In the genomic region with DNA sequence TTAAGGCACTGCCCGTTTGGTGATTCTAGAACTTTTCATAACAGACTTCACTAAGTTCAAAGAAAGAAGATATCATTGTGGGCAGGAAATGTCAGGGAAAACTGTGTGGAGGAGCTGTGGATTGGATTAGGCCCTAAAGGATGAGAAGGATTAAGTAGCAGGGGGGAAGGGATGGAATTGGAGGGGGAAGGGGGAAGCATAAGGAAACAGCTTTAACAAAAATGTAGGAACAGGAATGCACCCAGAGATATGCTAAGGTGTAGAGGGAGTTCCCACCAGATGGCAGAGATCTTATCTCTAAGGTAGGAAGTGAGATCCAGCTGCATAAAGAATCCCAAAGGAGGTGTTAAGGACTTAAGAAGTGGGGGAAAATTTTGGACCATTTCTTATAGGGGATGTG, we compare ENCODE assay signal across 17 cellular contexts.
"Had no signal": no experiment of that assay in that cellular context is flagged by ENCODE, and none has a peak within 500 bp of the region (broad histone marks: within the 10 kb centered on the region; RNA-seq: fewer than 3 reads in every experiment).

No MANE protein-coding gene starts in this region.

- DNase-seq: activated CD4-positive, alpha-beta T cell treated with anti-CD3 and anti-CD28 coated beads, Interleukin-2, amount 50 U/mL, for 48 hours; activated CD4-positive, CD25-positive, alpha-beta regulatory T cell treated with anti-CD3 and anti-CD28 coated beads, Interleukin-2, amount 50 U/mL, for 72 hours; activated CD8-positive, alpha-beta memory T cell treated with anti-CD3 and anti-CD28 coated beads, Interleukin-2, amount 10 ng/mL, durations not matched to agents 7 days and 5 days; activated gamma-delta T cell; activated T-cell treated with anti-CD3 and anti-CD28 coated beads, Interleukin-2, amount 50 U/mL, for 24 hours; amygdala; gastrocnemius medialis; left ventricle myocardium superior; mesenchymal stem cell; posterior cingulate gyrus; stomach; T-helper 17 cell had no signal

- H3K4me3 Mint-ChIP-seq: activated CD8-positive, alpha-beta memory T cell treated with anti-CD3 and anti-CD28 coated beads, Interleukin-2, amount 10 ng/mL, durations not matched to agents 7 days and 5 days; activated naive CD8-positive, alpha-beta T cell; activated T-cell treated with anti-CD3 and anti-CD28 coated beads, Interleukin-2, amount 50 U/mL, for 24 hours; neural crest cell; T-helper 17 cell had no signal

- H3K27ac Mint-ChIP-seq: activated CD8-positive, alpha-beta memory T cell treated with anti-CD3 and anti-CD28 coated beads, Interleukin-2, amount 10 ng/mL, durations not matched to agents 7 days and 5 days; activated naive CD8-positive, alpha-beta T cell; activated T-cell treated with anti-CD3 and anti-CD28 coated beads, Interleukin-2, amount 50 U/mL, for 24 hours; T-helper 17 cell had no signal

- H3K9me3 Mint-ChIP-seq: activated T-cell treated with anti-CD3 and anti-CD28 coated beads, Interleukin-2, amount 50 U/mL, for 24 hours; neural crest cell had no signal

- H3K27ac ChIP-seq: epithelial cell of prostate, gastrocnemius medialis, skin epidermis, stomach had no signal

- H3K36me3 Mint-ChIP-seq: activated CD8-positive, alpha-beta memory T cell treated with anti-CD3 and anti-CD28 coated beads, Interleukin-2, amount 10 ng/mL, durations not matched to agents 7 days and 5 days; activated naive CD8-positive, alpha-beta T cell had no signal

- H3K27me3 Mint-ChIP-seq: activated naive CD8-positive, alpha-beta T cell had no signal

- H3K4me1 Mint-ChIP-seq: neural crest cell had no signal

- H3K9me3 ChIP-seq: gastrocnemius medialis, right atrium auricular region, stomach had no signal

- H3K4me1 ChIP-seq: stomach had no signal

- H3K4me3 ChIP-seq: gastrocnemius medialis, right atrium auricular region, skin epidermis, stomach had no signal

- H3K36me3 ChIP-seq: gastrocnemius medialis, right atrium auricular region, stomach had no signal

- ATAC-seq: activated CD8-positive, alpha-beta memory T cell treated with anti-CD3 and anti-CD28 coated beads, Interleukin-2, amount 10 ng/mL, durations not matched to agents 7 days and 5 days; gastrocnemius medialis; left ventricle myocardium superior; T-helper 17 cell had no signal

- H3K27me3 ChIP-seq: gastrocnemius medialis, right atrium auricular region, stomach had no signal
